8 cellular contexts compared by ENCODE assay signal in genomic region chr2:23384551-23385349, GRCh38. TPM values are rescaled to one million over a fixed set of nuclear protein-coding genes. Genes with fewer than 3 reads are reported as not detected.
A peak's percentile ranks its signal among the peaks of the same experiment; 100 is the strongest.
DNase-seq lines count a peak whose midpoint lies in the region; ATAC-seq and TF ChIP-seq lines count a peak whose summit lies in the region.

Gene KLHL29, plus strand, starts transcription at chr2:23385179. Its CDS starts 177,018 bp downstream, at chr2:23562197.

- H3K9me3 ChIP-seq in PC-9 (ENCODE audit: insufficient read depth, low read depth) (no peaks in the 10 kb centered on the region), neuron (ENCODE audit: low read length) (no peaks in the 10 kb centered on the region)

- ATAC-seq in HG03342 (IDR thresholded peaks at IDR 0.05; ENCODE audit: unreplicated experiment), result peak; percentile 51

- peaks cover 13% of the 10 kb centered on the region; the same call in 1 of the 2 replicates for H3K79me2 ChIP-seq in PC-9 (ENCODE audit: low read depth)

- H3K36me3 ChIP-seq in PC-9 (ENCODE audit: low read depth), result no peaks in the 10 kb centered on the region
- no peaks in the 10 kb centered on the region for H3K36me3 ChIP-seq in neuron (ENCODE audit: insufficient read depth, low read length)

- BruUV-seq in PC-9 (replicated peaks; lab: Mats Ljungman, UMichigan), result TSS peak; percentile 41

- TF ChIP-seq CTCF in C4-2B (conservative IDR thresholded peaks at IDR 0.05) (no peak), PC-9 (conservative IDR thresholded peaks at IDR 0.05) (no peak), foreskin fibroblast (IDR thresholded peaks at IDR 0.05; ENCODE audit: low read depth, low read length) (no peak)

- H3K9me2 ChIP-seq in PC-9 (ENCODE audit: insufficient read depth), result no peaks in the 10 kb centered on the region

- H3K4me3 ChIP-seq in PC-9, result peak within 1 kb of the TSS; percentile 83
- H3K4me3 ChIP-seq in foreskin fibroblast (ENCODE audit: low read depth in 1 of 2, low read length in 2 of 2), result peak within 1 kb of the TSS; percentile 78 to 81
- H3K4me3 ChIP-seq in neuron (ENCODE audit: low read length), result peak within 1 kb of the TSS; percentile 56

- H3K27ac ChIP-seq in C4-2B (peak within 1 kb of the TSS; percentile 60), PC-9 (peak within 1 kb of the TSS; percentile 35)

- intact Hi-C loops in PC-9 (cut with micrococcal nuclease; ENCODE audit: unreplicated experiment), result loop anchor here (5.0 kb wide), 1 partner anchor 518 kb away; no protein-coding TSS in a partner anchor

- H2AFZ ChIP-seq in PC-9 (peak within 1 kb of the TSS; percentile 87), neuron (ENCODE audit: low read depth, low read length) (peak within 1 kb of the TSS; percentile 69)

- H4K20me1 ChIP-seq in PC-9 (ENCODE audit: insufficient read depth), result peaks cover 5% of the 10 kb centered on the region; the same call in 1 of the 2 replicates

- POLR2A ChIA-PET in PC-9 (lab: Charles Lee; ENCODE audit: unreplicated experiment), result no interaction called here

- H3K4me1 ChIP-seq in PC-9 (replicated peaks; ENCODE audit: insufficient read depth) (peaks cover 34% of the 10 kb centered on the region), neuron (ENCODE audit: insufficient read depth, low read length) (peaks cover 16% of the 10 kb centered on the region)

- CTCF ChIA-PET in PC-9 (lab: Charles Lee), result interaction anchor here (0.6 kb wide), 1 partner anchor 50 kb away, joined by 3 read pairs; no protein-coding TSS in a partner anchor

- H3F3A ChIP-seq in PC-9 (ENCODE audit: insufficient read depth, low read depth), result peaks cover 27% of the 10 kb centered on the region

- peak within 1 kb of the TSS; percentile 99 for H3K4me2 ChIP-seq in PC-9

- no peaks in the 10 kb centered on the region for H3K27me3 ChIP-seq in PC-9 (ENCODE audit: insufficient read depth, low read depth)
- peaks cover 26% of the 10 kb centered on the region for H3K27me3 ChIP-seq in neuron (ENCODE audit: insufficient read depth, low read length)

- DNase-seq in GM19238 (ENCODE audit: insufficient read length, low spot score) (peak; percentile 93), PC-9 (peak; percentile 70 to 79), foreskin fibroblast (peak; percentile 75 to 93), superior temporal gyrus (ENCODE audit: extremely low spot score) (peak; percentile 63)
- peak; percentile 88 for DNase-seq in activated effector memory CD4-positive, alpha-beta T cell treated with anti-CD3 and anti-CD28 coated beads, Interleukin-2, amount 50 U/mL, for 16 hours

RNA-seq across cellular contexts. Expression of gene KLHL29, which starts in this region (rescaled TPM):
- total RNA-seq in PC-9 (2021), result 3.1 and 3.4 TPM in 2 replicates

Comparison
In these comparisons a context has a peak if more than half of its experiments do, and no peak if none do; other contexts are left out.
1. Peak in every context shown above with its lines: DNase-seq, ATAC-seq, H3K4me3 ChIP-seq and H3K27ac ChIP-seq.